ENCODE assay signal across 9 cellular contexts in the genomic region with DNA sequence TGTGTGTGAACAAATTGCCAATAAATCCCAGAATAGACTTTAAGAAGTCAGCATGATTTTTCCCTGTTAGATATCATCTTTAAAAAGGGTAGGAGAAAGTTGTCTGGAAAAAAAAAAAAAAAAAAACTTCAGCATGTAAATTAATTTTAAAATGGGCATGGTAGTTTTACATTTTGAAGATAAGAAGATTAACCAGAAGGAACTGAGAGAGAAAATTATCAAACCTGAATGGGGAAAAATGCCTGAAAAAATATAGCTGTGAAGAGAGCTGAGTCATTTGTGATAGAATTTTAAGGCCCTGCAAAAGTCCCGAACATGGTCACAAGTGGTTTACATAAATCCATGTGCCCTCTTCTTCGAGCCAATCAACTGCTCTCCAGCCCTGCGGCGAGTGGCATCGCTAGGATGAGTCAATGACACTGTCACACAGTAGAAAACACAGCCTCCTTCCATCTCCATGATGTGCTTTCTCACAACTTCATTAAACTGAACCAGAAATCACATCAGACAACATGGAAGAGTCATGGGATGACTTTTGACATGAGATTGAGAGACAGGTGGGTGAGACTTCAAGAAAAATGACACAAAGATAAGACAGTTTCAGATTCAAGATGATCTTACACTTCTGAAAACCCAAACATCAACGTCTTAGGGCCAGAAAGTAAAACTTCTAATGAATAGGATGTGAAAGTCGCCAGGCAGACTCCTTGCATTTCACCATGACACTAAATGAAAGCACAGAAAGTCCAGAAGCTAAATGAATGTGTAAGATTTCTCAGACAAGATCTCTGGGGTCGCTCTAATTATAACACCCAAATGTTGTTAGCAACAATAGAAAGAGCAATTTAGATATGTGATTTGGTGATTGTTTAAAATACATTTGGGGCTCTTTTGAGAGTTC.
DNase-seq lines count a peak whose midpoint lies in the region; ATAC-seq and TF ChIP-seq lines count a peak whose summit lies in the region.
"Had no signal": no experiment of that assay in that cellular context is flagged by ENCODE, and none has a peak within 500 bp of the region (broad histone marks: within the 10 kb centered on the region; RNA-seq: fewer than 3 reads in every experiment).

No MANE protein-coding gene starts in this region.

- peaks cover 22% of the 10 kb centered on the region for H3K4me1 Mint-ChIP-seq in T-helper 2 cell treated with Interferon-gamma antibody and Interleukin-4, amounts not matched to agents 5 μg/mL and 100 μg/mL, for 36 hours (ENCODE audit: low read depth)
- peaks cover 0 to 22% (median 4%) of the 10 kb centered on the region in 7 donors for H3K4me1 Mint-ChIP-seq in naive thymus-derived CD4-positive, alpha-beta T cell
- peaks cover 0 to 18% (median 2%) of the 10 kb centered on the region in 4 donors for H3K4me1 Mint-ChIP-seq in naive thymus-derived CD8-positive, alpha-beta T cell
- H3K4me1 Mint-ChIP-seq in endodermal cell: peaks cover 7% of the 10 kb centered on the region

- peak overlapping the region; percentile 48 for H3K4me3 Mint-ChIP-seq in T-helper 2 cell treated with Interferon-gamma antibody and Interleukin-4, amounts not matched to agents 5 μg/mL and 100 μg/mL, for 36 hours
- peak overlapping the region in 1 of 10 donors; percentile 58 for H3K4me3 Mint-ChIP-seq in naive thymus-derived CD4-positive, alpha-beta T cell
- H3K4me3 Mint-ChIP-seq in naive thymus-derived CD8-positive, alpha-beta T cell: no peak overlapping the region
- no peak overlapping the region for H3K4me3 Mint-ChIP-seq in endodermal cell

- no peak for TF ChIP-seq POLR2A in testis (IDR thresholded peaks at IDR 0.05)

- POLR2A ChIA-PET in naive thymus-derived CD4-positive, alpha-beta T cell (lab: Charles Lee): no interaction called here
- POLR2A ChIA-PET in naive thymus-derived CD8-positive, alpha-beta T cell (lab: Charles Lee): no interaction called here

- H3K27me3 ChIP-seq in naive thymus-derived CD4-positive, alpha-beta T cell (ENCODE audit: control insufficient read depth in 2 of 2, insufficient read depth in 2 of 2, low read length in 2 of 2): peaks cover 0 to 3% of the 10 kb centered on the region in 2 donors
- H3K27me3 ChIP-seq in endodermal cell (ENCODE audit: control insufficient read depth, insufficient read depth, low read length, poor library complexity, severe bottlenecking) (no peaks in the 10 kb centered on the region), testis (no peaks in the 10 kb centered on the region)
- H3K27me3 ChIP-seq: cardiac muscle cell had no signal

- H3K9me3 Mint-ChIP-seq in T-helper 2 cell treated with Interferon-gamma antibody and Interleukin-4, amounts not matched to agents 5 μg/mL and 100 μg/mL, for 36 hours: no peaks in the 10 kb centered on the region
- peaks cover 0 to 2% (median 0%) of the 10 kb centered on the region in 11 donors for H3K9me3 Mint-ChIP-seq in naive thymus-derived CD4-positive, alpha-beta T cell
- H3K9me3 Mint-ChIP-seq in naive thymus-derived CD8-positive, alpha-beta T cell: no peaks in the 10 kb centered on the region
- H3K9me3 Mint-ChIP-seq in endodermal cell: peaks cover 2% of the 10 kb centered on the region

- H3K4me3 ChIP-seq in naive thymus-derived CD4-positive, alpha-beta T cell (ENCODE audit: low read length): no peak overlapping the region
- no peak overlapping the region for H3K4me3 ChIP-seq in endodermal cell (ENCODE audit: low read length)
- H3K4me3 ChIP-seq in testis: no peak overlapping the region
- H3K4me3 ChIP-seq: cardiac muscle cell had no signal

- H3K9ac ChIP-seq in endodermal cell (ENCODE audit: extremely low read depth, low read length, poor library complexity, severe bottlenecking): no peak overlapping the region

- H3K9me3 ChIP-seq in naive thymus-derived CD4-positive, alpha-beta T cell (ENCODE audit: control insufficient read depth in 2 of 3, low read length in 3 of 3): no peaks in the 10 kb centered on the region
- no peaks in the 10 kb centered on the region for H3K9me3 ChIP-seq in endodermal cell (ENCODE audit: control insufficient read depth, low read length)
- no peaks in the 10 kb centered on the region for H3K9me3 ChIP-seq in testis

- H3K27me3 Mint-ChIP-seq in T-helper 2 cell treated with Interferon-gamma antibody and Interleukin-4, amounts not matched to agents 5 μg/mL and 100 μg/mL, for 36 hours (ENCODE audit: low read depth): peaks cover 25% of the 10 kb centered on the region
- peaks cover 0 to 13% (median 0%) of the 10 kb centered on the region in 5 donors for H3K27me3 Mint-ChIP-seq in naive thymus-derived CD4-positive, alpha-beta T cell
- H3K27me3 Mint-ChIP-seq in naive thymus-derived CD8-positive, alpha-beta T cell: peaks cover 0 to 11% (median 1%) of the 10 kb centered on the region in 5 donors
- H3K27me3 Mint-ChIP-seq in endodermal cell (ENCODE audit: insufficient read depth): no peaks in the 10 kb centered on the region

- CTCF ChIA-PET in naive thymus-derived CD4-positive, alpha-beta T cell (lab: Charles Lee): no interaction called here

- peak overlapping the region; percentile 84 for H3K27ac Mint-ChIP-seq in T-helper 2 cell treated with Interferon-gamma antibody and Interleukin-4, amounts not matched to agents 5 μg/mL and 100 μg/mL, for 36 hours
- peak overlapping the region in 1 of 9 donors; percentile 87 for H3K27ac Mint-ChIP-seq in naive thymus-derived CD4-positive, alpha-beta T cell
- peak overlapping the region in 2 of 10 donors; percentile 1 to 40 for H3K27ac Mint-ChIP-seq in naive thymus-derived CD8-positive, alpha-beta T cell
- no peak overlapping the region for H3K27ac Mint-ChIP-seq in endodermal cell

- H3K36me3 ChIP-seq in naive thymus-derived CD4-positive, alpha-beta T cell (ENCODE audit: control insufficient read depth in 2 of 3, insufficient read depth in 3 of 3, low read length in 3 of 3): no peaks in the 10 kb centered on the region
- H3K36me3 ChIP-seq in endodermal cell (ENCODE audit: control insufficient read depth, insufficient read depth, low read length) (no peaks in the 10 kb centered on the region), testis (ENCODE audit: low read depth, missing control alignments) (no peaks in the 10 kb centered on the region)
- H3K36me3 ChIP-seq: cardiac muscle cell had no signal

- peaks cover 0 to 5% of the 10 kb centered on the region in 2 donors for H3K4me1 ChIP-seq in naive thymus-derived CD4-positive, alpha-beta T cell (ENCODE audit: control insufficient read depth in 2 of 2, insufficient read depth in 2 of 2, low read length in 2 of 2)
- H3K4me1 ChIP-seq in endodermal cell (ENCODE audit: control insufficient read depth, insufficient read depth, low read length): no peaks in the 10 kb centered on the region
- no peaks in the 10 kb centered on the region for H3K4me1 ChIP-seq in testis

- 93 to 97% methylated on average over 6 to 8 of the region's 8 CpGs for WGBS in endodermal cell (ENCODE audit: insufficient coverage in 1 of 2, insufficient read length in 1 of 2), 2 experiments
- WGBS in testis, 2 donors: 82 to 88% methylated on average over 8 of the region's 8 CpGs

- peak; percentile 87 for DNase-seq in T-helper 2 cell treated with Interferon-gamma antibody and Interleukin-4, amounts not matched to agents 5 μg/mL and 100 μg/mL, for 36 hours (ENCODE audit: low spot score)
- peak in 1 of 9 donors; percentile 64 for DNase-seq in naive thymus-derived CD4-positive, alpha-beta T cell
- no peak for DNase-seq in naive thymus-derived CD8-positive, alpha-beta T cell
- DNase-seq in ecto neural progenitor cell (ENCODE audit: low spot score) (no peak), endodermal cell (no peak), testis (no peak)

- ATAC-seq in GM18511 (IDR thresholded peaks at IDR 0.05; ENCODE audit: unreplicated experiment) (peak; percentile 90), HG02759 (IDR thresholded peaks at IDR 0.05; ENCODE audit: unreplicated experiment) (peak; percentile 86)
- ATAC-seq in naive thymus-derived CD4-positive, alpha-beta T cell: peak; percentile 72
- ATAC-seq in naive thymus-derived CD8-positive, alpha-beta T cell: no peak

- no peaks in the 10 kb centered on the region for H3K36me3 Mint-ChIP-seq in T-helper 2 cell treated with Interferon-gamma antibody and Interleukin-4, amounts not matched to agents 5 μg/mL and 100 μg/mL, for 36 hours (ENCODE audit: low read depth)
- peaks cover 0 to 9% (median 0%) of the 10 kb centered on the region in 5 donors for H3K36me3 Mint-ChIP-seq in naive thymus-derived CD4-positive, alpha-beta T cell
- no peaks in the 10 kb centered on the region for H3K36me3 Mint-ChIP-seq in naive thymus-derived CD8-positive, alpha-beta T cell
- no peaks in the 10 kb centered on the region for H3K36me3 Mint-ChIP-seq in endodermal cell (ENCODE audit: low read depth)

- H3K27ac ChIP-seq in naive thymus-derived CD4-positive, alpha-beta T cell (ENCODE audit: low read depth, low read length): no peak overlapping the region
- no peak overlapping the region for H3K27ac ChIP-seq in endodermal cell (ENCODE audit: low read depth, low read length)
- H3K27ac ChIP-seq in testis: no peak overlapping the region
- H3K27ac ChIP-seq: cardiac muscle cell had no signal

- intact Hi-C loops in naive thymus-derived CD4-positive, alpha-beta T cell (cut with micrococcal nuclease): no loop called here
- intact Hi-C loops in testis (cut with DNase I; ENCODE audit: low total_unique reads): no loop called here

- TF ChIP-seq CTCF in endodermal cell (conservative IDR thresholded peaks at IDR 0.05): no peak
- no peak for TF ChIP-seq CTCF in testis (IDR thresholded peaks at IDR 0.05)

Comparison
In these comparisons a context has a peak if more than half of its experiments do, and no peak if none do; other contexts are left out.
1. ATAC-seq: peak in GM18511 (single experiment), HG02759 (single experiment) and naive thymus-derived CD4-positive, alpha-beta T cell (single experiment); none in naive thymus-derived CD8-positive, alpha-beta T cell (0 of 2).